ENCODE assay signal across 15 cellular contexts in the genomic region with DNA sequence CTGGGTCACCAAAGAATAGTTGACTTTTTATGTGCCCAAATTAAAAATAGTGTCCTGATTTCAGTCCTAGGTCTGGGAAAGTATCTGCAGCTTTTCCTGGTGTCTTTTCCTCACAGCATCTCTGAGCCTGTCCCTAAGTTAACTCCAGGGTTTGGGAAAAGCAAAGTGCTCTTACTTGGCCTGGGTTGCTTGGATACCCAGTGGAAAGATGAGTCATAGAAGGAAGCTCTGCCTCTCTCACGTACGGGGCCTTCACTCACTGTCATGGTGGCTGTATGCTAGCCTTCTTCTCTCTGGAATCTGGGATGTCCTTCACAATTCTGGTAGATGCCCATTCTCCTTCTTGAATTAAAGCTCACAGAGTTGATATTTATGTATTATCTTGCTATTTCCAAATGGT.
DNase-seq lines count a peak whose midpoint lies in the region; ATAC-seq and TF ChIP-seq lines count a peak whose summit lies in the region.
"Had no signal": no experiment of that assay in that cellular context is flagged by ENCODE, and none has a peak within 500 bp of the region (broad histone marks: within the 10 kb centered on the region; RNA-seq: fewer than 3 reads in every experiment).

No MANE protein-coding gene starts in this region.

- H3K27me3 ChIP-seq in Panc1 (ENCODE audit: control insufficient read depth, insufficient read depth, low read length), result no peaks in the 10 kb centered on the region
- H3K27me3 ChIP-seq in mesendoderm (ENCODE audit: insufficient read depth, low read length, poor library complexity), result no peaks in the 10 kb centered on the region
- H3K27me3 ChIP-seq in A673 (replicated peaks; ENCODE audit: insufficient read depth, low read depth, low read length, poor library complexity), result no peaks in the 10 kb centered on the region
- H3K27me3 ChIP-seq: ovary had no signal

- H3K27ac ChIP-seq in Panc1 (ENCODE audit: low read length), result peak overlapping the region; percentile 7; the same call in 1 of the 2 replicates
- H3K27ac ChIP-seq in mesendoderm (ENCODE audit: low read depth, low read length), result no peak overlapping the region
- H3K27ac ChIP-seq in A673 (ENCODE audit: low read depth, low read length, poor library complexity, severe bottlenecking), result no peak overlapping the region
- H3K27ac ChIP-seq: ovary had no signal

- no peak overlapping the region for H3K18ac ChIP-seq in mesendoderm (ENCODE audit: low read length)

- H3K4me2 ChIP-seq in mesendoderm (ENCODE audit: low read length), result no peak overlapping the region

- no peak overlapping the region for H2BK15ac ChIP-seq in mesendoderm (replicated peaks; ENCODE audit: low read depth)

- no peak overlapping the region for H3K23ac ChIP-seq in mesendoderm (ENCODE audit: low read length)

- BruUV-seq in Panc1 (replicated peaks; lab: Mats Ljungman, UMichigan) (no TSS peak), A673 (replicated peaks; lab: Mats Ljungman, UMichigan) (no TSS peak)

- no peak overlapping the region for H3K56ac ChIP-seq in mesendoderm (ENCODE audit: low read length)

- no peak overlapping the region for H4K8ac ChIP-seq in mesendoderm (ENCODE audit: low read depth, low read length)

- no peak overlapping the region for H2AK5ac ChIP-seq in mesendoderm (ENCODE audit: low read length)

- DNase-seq in EH (ENCODE audit: low read depth) (peak; percentile 54), Panc1 (ENCODE audit: low read depth, low spot score) (no peak), epithelial cell of esophagus (ENCODE audit: low read depth) (peak; percentile 71), mesendoderm (peak; percentile 7), A673 (ENCODE audit: low spot score) (no peak)
- DNase-seq: activated CD4-positive, alpha-beta T cell treated with anti-CD3 and anti-CD28 coated beads, Interleukin-2, amount 50 U/mL, for 1 hour; activated naive CD4-positive, alpha-beta T cell treated with Interleukin-2 at 50 U/mL for 16 hours; left cardiac atrium; NCI-H1436; NCI-H82; ovary; stimulated activated CD4-positive, alpha-beta T cell treated with anti-CD3 and anti-CD28 coated beads, Interleukin-2, amount 100 ng/mL, for 48 hours had no signal

- H2BK5ac ChIP-seq in mesendoderm (ENCODE audit: low read length), result no peak overlapping the region

- POLR2A ChIA-PET in Panc1 (lab: Charles Lee), result no interaction called here
- POLR2A ChIA-PET in A673 (lab: Charles Lee; ENCODE audit: low non-redundant PET), result no interaction called here

- H3K4me1 ChIP-seq in Panc1 (ENCODE audit: control insufficient read depth, insufficient read depth, low read length) (no peaks in the 10 kb centered on the region), mesendoderm (ENCODE audit: control insufficient read depth, low read depth, low read length) (no peaks in the 10 kb centered on the region), A673 (ENCODE audit: insufficient read depth, low read length, poor library complexity, severe bottlenecking) (no peaks in the 10 kb centered on the region)

- CTCF ChIA-PET in Panc1 (lab: Charles Lee), result no interaction called here
- CTCF ChIA-PET in A673 (lab: Charles Lee), result no interaction called here

- no peak overlapping the region for H3K4me3 ChIP-seq in Panc1 (ENCODE audit: low read depth in 2 of 2, low read length in 2 of 2)
- H3K4me3 ChIP-seq in epithelial cell of esophagus (ENCODE audit: low read length), result no peak overlapping the region
- no peak overlapping the region for H3K4me3 ChIP-seq in mesendoderm (ENCODE audit: low read length)
- no peak overlapping the region for H3K4me3 ChIP-seq in A673 (ENCODE audit: low read depth, low read length, poor library complexity, severe bottlenecking)
- H3K4me3 ChIP-seq: ovary had no signal

- H3K36me3 ChIP-seq in Panc1 (ENCODE audit: control insufficient read depth, insufficient read depth, low read length) (no peaks in the 10 kb centered on the region; the same call in 1 of the 2 replicates), mesendoderm (ENCODE audit: control insufficient read depth, insufficient read depth, low read length) (no peaks in the 10 kb centered on the region), A673 (ENCODE audit: insufficient read depth, low read length, poor library complexity, severe bottlenecking) (no peaks in the 10 kb centered on the region)
- H3K36me3 ChIP-seq: ovary had no signal

- H3K79me2 ChIP-seq in mesendoderm (ENCODE audit: control insufficient read depth, insufficient read depth, low read length), result no peaks in the 10 kb centered on the region

- in situ Hi-C loops in Panc1 (cut with HindIII; ENCODE audit: low pct_unique_long_range_greater_than_20kb, low sequenced_read_pairs), result no loop called here

- intact Hi-C loops in Panc1 (cut with micrococcal nuclease; ENCODE audit: unreplicated experiment), result no loop called here
- intact Hi-C loops in A673 (cut with micrococcal nuclease; ENCODE audit: unreplicated experiment), result no loop called here

- no peak overlapping the region for H3K9ac ChIP-seq in mesendoderm (ENCODE audit: low read length)

- H3K4ac ChIP-seq in mesendoderm (ENCODE audit: low read depth, low read length), result no peak overlapping the region

- H3K79me1 ChIP-seq in mesendoderm (ENCODE audit: low read length), result no peaks in the 10 kb centered on the region

- ATAC-seq in Panc1 (no peak), GM19467 (IDR thresholded peaks at IDR 0.05; ENCODE audit: unreplicated experiment) (no peak), GM18868 (IDR thresholded peaks at IDR 0.05; ENCODE audit: unreplicated experiment) (no peak), GM21723 (IDR thresholded peaks at IDR 0.05; ENCODE audit: unreplicated experiment) (no peak)

- WGBS in mesendoderm (ENCODE audit: extremely low coverage, insufficient coverage, low lambda C conversion rate), result no CpG with 5 or more reads among the region's 2 CpGs

- H4K5ac ChIP-seq in mesendoderm (ENCODE audit: low read length), result no peak overlapping the region

- no peak overlapping the region for H2BK120ac ChIP-seq in mesendoderm (ENCODE audit: low read depth, low read length)

- TF ChIP-seq CTCF in Panc1 (IDR thresholded peaks at IDR 0.05), result no peak
- TF ChIP-seq CTCF in epithelial cell of esophagus (IDR thresholded peaks at IDR 0.05; ENCODE audit: insufficient read depth, low read depth, low read length, missing control alignments), result no peak
- no peak for TF ChIP-seq CTCF in A673 (conservative IDR thresholded peaks at IDR 0.05; ENCODE audit: low read depth, low read length)

- no peaks in the 10 kb centered on the region for H3K9me3 ChIP-seq in Panc1 (ENCODE audit: control insufficient read depth, insufficient read depth, low read depth, low read length)
- no peaks in the 10 kb centered on the region for H3K9me3 ChIP-seq in A673 (ENCODE audit: low read depth, low read length, poor library complexity, severe bottlenecking)
- H3K9me3 ChIP-seq: ovary had no signal

Comparison
In these comparisons a context has a peak if more than half of its experiments do, and no peak if none do; other contexts are left out.
1. DNase-seq: peak in EH (single experiment), epithelial cell of esophagus (single experiment) and mesendoderm (single experiment); none in Panc1 (single experiment) and A673 (single experiment).